In the genomic region with DNA sequence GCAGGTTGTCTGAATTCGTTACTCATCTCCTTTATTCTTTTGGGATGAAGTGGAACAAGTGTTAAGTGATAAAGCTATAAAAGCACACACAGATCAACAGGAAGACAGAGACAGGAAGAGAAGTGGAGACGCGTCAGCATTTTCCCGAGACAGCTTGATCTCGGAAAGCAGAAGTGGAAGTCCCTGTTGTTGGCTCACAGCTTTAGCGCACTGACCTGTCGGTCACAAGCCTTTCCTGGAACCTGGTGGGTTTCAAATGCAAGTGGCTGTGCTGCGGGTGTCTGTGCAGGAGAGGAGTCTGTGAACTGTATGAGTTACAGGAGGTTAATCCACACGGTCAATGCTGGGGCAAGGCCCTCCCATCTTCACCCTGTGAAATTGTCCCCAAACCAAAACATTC, we compare ENCODE assay signal across 8 cellular contexts.
DNase-seq lines count a peak whose midpoint lies in the region; ATAC-seq and TF ChIP-seq lines count a peak whose summit lies in the region.

No MANE protein-coding gene starts in this region.

- peak overlapping the region; percentile 60 for H3K4me3 ChIP-seq in OCI-LY3 (ENCODE audit: low read length)
- no peak overlapping the region for H3K4me3 ChIP-seq in neuron (ENCODE audit: low read length)

- peak overlapping the region; percentile 51 for H3K27ac ChIP-seq in OCI-LY3 (ENCODE audit: low read length)

- H3K4me1 Mint-ChIP-seq in effector memory CD8-positive, alpha-beta T cell (ENCODE audit: low read depth in 2 of 2) = peaks cover 0 to 6% of the 10 kb centered on the region in 2 donors

- no peaks in the 10 kb centered on the region for H3K36me3 Mint-ChIP-seq in effector memory CD8-positive, alpha-beta T cell (ENCODE audit: insufficient read depth)

- H3K9me3 Mint-ChIP-seq in effector memory CD8-positive, alpha-beta T cell = no peaks in the 10 kb centered on the region

- H3K27ac Mint-ChIP-seq in effector memory CD8-positive, alpha-beta T cell = peak overlapping the region in 1 of 2 donors; percentile 67

- H3K27me3 ChIP-seq in OCI-LY3 (ENCODE audit: low read depth, low read length) (no peaks in the 10 kb centered on the region), neuron (ENCODE audit: insufficient read depth, low read length) (no peaks in the 10 kb centered on the region)

- no peak for DNase-seq in effector memory CD8-positive, alpha-beta T cell
- DNase-seq in A172 (ENCODE audit: low spot score) = no peak
- DNase-seq in activated CD8-positive, alpha-beta memory T cell treated with anti-CD3 and anti-CD28 coated beads, Interleukin-2, amount 50 U/mL, for 48 hours = no peak
- no peak for DNase-seq in NCI-H2227 (lab: John Stamatoyannopoulos, UW; ENCODE audit: unreplicated experiment)

- H3K9me3 ChIP-seq in OCI-LY3 (ENCODE audit: insufficient read depth, low read length) = no peaks in the 10 kb centered on the region
- no peaks in the 10 kb centered on the region for H3K9me3 ChIP-seq in neuron (ENCODE audit: low read length)

- H3K9ac ChIP-seq in OCI-LY3 (ENCODE audit: low read length) = peak overlapping the region; percentile 62

- ATAC-seq in GM18907 (IDR thresholded peaks at IDR 0.05; ENCODE audit: unreplicated experiment) = peak; percentile 91
- ATAC-seq in HG02759 (IDR thresholded peaks at IDR 0.05; ENCODE audit: unreplicated experiment) = peak; percentile 91
- peak; percentile 32 for ATAC-seq in effector memory CD8-positive, alpha-beta T cell (replicated peaks)

- peak overlapping the region; percentile 70 for H3K4me2 ChIP-seq in OCI-LY3 (ENCODE audit: low read length)

- TF ChIP-seq CTCF in OCI-LY3 (IDR thresholded peaks at IDR 0.05; ENCODE audit: low read depth, low read length) = no peak

- H3K36me3 ChIP-seq in OCI-LY3 (replicated peaks; ENCODE audit: low read depth, low read length) (no peaks in the 10 kb centered on the region), neuron (ENCODE audit: insufficient read depth, low read length) (no peaks in the 10 kb centered on the region)

- H4K20me1 ChIP-seq in OCI-LY3 (ENCODE audit: insufficient read depth, low read length) = no peaks in the 10 kb centered on the region

- H3K79me2 ChIP-seq in OCI-LY3 (ENCODE audit: low read length) = no peaks in the 10 kb centered on the region

- peak overlapping the region in 1 of 2 donors; percentile 15 for H3K4me3 Mint-ChIP-seq in effector memory CD8-positive, alpha-beta T cell

- H3K27me3 Mint-ChIP-seq in effector memory CD8-positive, alpha-beta T cell = peaks cover 11 to 26% of the 10 kb centered on the region in 2 donors

- H3K4me1 ChIP-seq in OCI-LY3 (ENCODE audit: low read length) = peaks cover 27% of the 10 kb centered on the region
- H3K4me1 ChIP-seq in neuron (ENCODE audit: insufficient read depth, low read length) = peaks cover 25% of the 10 kb centered on the region

- H2AFZ ChIP-seq in OCI-LY3 (ENCODE audit: low read depth, low read length) (peak overlapping the region; percentile 54), neuron (ENCODE audit: low read depth, low read length) (peak overlapping the region; percentile 11)

Comparison
In these comparisons a context has a peak if more than half of its experiments do, and no peak if none do; other contexts are left out.
1. ATAC-seq: peak in every context shown above with its lines; median percentile 91 in GM18907; 91 in HG02759; 32 in effector memory CD8-positive, alpha-beta T cell.